ENCODE assay signal across 13 cellular contexts in genomic region chr11:47377571-47378010, GRCh38. TPM values are rescaled to one million over a fixed set of nuclear protein-coding genes. Genes with fewer than 3 reads are reported as not detected.
DNase-seq lines count a peak whose midpoint lies in the region; ATAC-seq and TF ChIP-seq lines count a peak whose summit lies in the region.
"Had no signal": no experiment of that assay in that cellular context is flagged by ENCODE, and none has a peak within 500 bp of the region (broad histone marks: within the 10 kb centered on the region; RNA-seq: fewer than 3 reads in every experiment).

No MANE protein-coding gene starts in this region.

- TF ChIP-seq POLR2A in erythroblast (IDR thresholded peaks at IDR 0.05; ENCODE audit: low read length): no peak

- no peak for TF ChIP-seq CTCF in GM12864 (IDR thresholded peaks at IDR 0.05; ENCODE audit: low read depth, low read length, missing control alignments)
- no peak for TF ChIP-seq CTCF in parathyroid adenoma (IDR thresholded peaks at IDR 0.05)

- H3K9me3 ChIP-seq in parathyroid adenoma (ENCODE audit: control insufficient read depth, low read length): no peaks in the 10 kb centered on the region
- H3K9me3 ChIP-seq: BE2C had no signal

- peaks cover 10 to 25% (median 15%) of the 10 kb centered on the region in 3 donors for H3K4me1 Mint-ChIP-seq in IgD-negative memory B cell

- no peak for ATAC-seq in HG02623 (IDR thresholded peaks at IDR 0.05; ENCODE audit: unreplicated experiment)
- ATAC-seq: HCT116 had no signal

- no peaks in the 10 kb centered on the region for H3K4me1 ChIP-seq in parathyroid adenoma
- H3K4me1 ChIP-seq: BE2C had no signal

- no peaks in the 10 kb centered on the region for H3K79me2 ChIP-seq in parathyroid adenoma

- peak overlapping the region in 3 of 4 donors; percentile 87 to 95 (median 93) for H3K4me3 Mint-ChIP-seq in IgD-negative memory B cell
- H3K4me3 Mint-ChIP-seq: activated T-helper 1 cell treated with anti-CD3 and anti-CD28 coated beads, Interleukin-12 subunit alpha, Interleukin-12 subunit beta, Interleukin-2, Interleukin-4 antibody, amounts not matched to agents 30 ng/mL and 10 ng/mL and 1 ng/mL, durations not matched to agents 14 hours and 24 hours and 36 hours had no signal

- H3K27ac ChIP-seq in parathyroid adenoma: peak overlapping the region; percentile 24

- H3K9me3 Mint-ChIP-seq in IgD-negative memory B cell: no peaks in the 10 kb centered on the region
- H3K9me3 Mint-ChIP-seq: activated T-helper 1 cell treated with anti-CD3 and anti-CD28 coated beads, Interleukin-12 subunit alpha, Interleukin-12 subunit beta, Interleukin-2, Interleukin-4 antibody, amounts not matched to agents 30 ng/mL and 10 ng/mL and 1 ng/mL, durations not matched to agents 14 hours and 24 hours and 36 hours; immature natural killer cell had no signal

- H3K36me3 ChIP-seq in parathyroid adenoma (ENCODE audit: control insufficient read depth, insufficient read depth, low read length): no peaks in the 10 kb centered on the region
- H3K36me3 ChIP-seq: BE2C had no signal

- DNase-seq in GM12864 (ENCODE audit: low read depth) (no peak), erythroblast (lab: John Stamatoyannopoulos, UW) (peak; percentile 62 to 72), DMS53 treated with DMSO at 0.1 percent for 48 hours (lab: John Stamatoyannopoulos, UW; ENCODE audit: unreplicated experiment) (no peak), HCEC 1CT (no peak)
- no peak for DNase-seq in stimulated activated CD4-positive, alpha-beta T cell treated with anti-CD3 and anti-CD28 coated beads, Interleukin-15, amount 100 ng/mL, for 24 hours
- DNase-seq: immature natural killer cell, IMR-90 had no signal

- H3K27ac Mint-ChIP-seq in IgD-negative memory B cell: no peak overlapping the region
- H3K27ac Mint-ChIP-seq: activated T-helper 1 cell treated with anti-CD3 and anti-CD28 coated beads, Interleukin-12 subunit alpha, Interleukin-12 subunit beta, Interleukin-2, Interleukin-4 antibody, amounts not matched to agents 30 ng/mL and 10 ng/mL and 1 ng/mL, durations not matched to agents 14 hours and 24 hours and 36 hours; immature natural killer cell had no signal

- H3K4me3 ChIP-seq in GM12864 (ENCODE audit: low read depth, low read length): peak overlapping the region; percentile 82
- H3K4me3 ChIP-seq in parathyroid adenoma (ENCODE audit: low read depth, low read length): no peak overlapping the region

- H3K9ac ChIP-seq in parathyroid adenoma: no peak overlapping the region

- no peaks in the 10 kb centered on the region for H3K27me3 Mint-ChIP-seq in IgD-negative memory B cell

- H3K4me2 ChIP-seq in parathyroid adenoma (ENCODE audit: low read length): no peak overlapping the region

- no peak overlapping the region for H2AFZ ChIP-seq in parathyroid adenoma

- no peaks in the 10 kb centered on the region for H3K27me3 ChIP-seq in parathyroid adenoma (ENCODE audit: control insufficient read depth, insufficient read depth, low read length)
- H3K27me3 ChIP-seq: BE2C had no signal

- no peaks in the 10 kb centered on the region for H3K36me3 Mint-ChIP-seq in IgD-negative memory B cell
- H3K36me3 Mint-ChIP-seq: immature natural killer cell had no signal

RNA-seq across cellular contexts. Expression of gene SPI1, which starts 0.8 kb away (rescaled TPM):
- polyA plus RNA-seq in IgD-negative memory B cell: 67.7 TPM
- polyA plus RNA-seq: IMR-90 had no signal

RNA-seq across cellular contexts. Expression of gene MYBPC3, which starts 25.1 kb away (rescaled TPM):
- not detected for polyA plus RNA-seq in IgD-negative memory B cell
- polyA plus RNA-seq: immature natural killer cell, IMR-90 had no signal

RNA-seq across cellular contexts. Expression of gene SLC39A13, which starts 30.8 kb away (rescaled TPM):
- 15.5 TPM for polyA plus RNA-seq in IgD-negative memory B cell

RNA-seq across cellular contexts. Expression of gene PSMC3, which starts 48.6 kb away (rescaled TPM):
- 101 TPM for polyA plus RNA-seq in IgD-negative memory B cell

Comparison
In these comparisons a context has a peak if more than half of its experiments do, and no peak if none do; other contexts are left out.
1. DNase-seq: peak in erythroblast (2 of 2); none in GM12864 (single experiment), stimulated activated CD4-positive, alpha-beta T cell treated with anti-CD3 and anti-CD28 coated beads, Interleukin-15, amount 100 ng/mL, for 24 hours (single experiment), DMS53 treated with DMSO at 0.1 percent for 48 hours (single experiment) and HCEC 1CT (single experiment).